In the genomic region with DNA sequence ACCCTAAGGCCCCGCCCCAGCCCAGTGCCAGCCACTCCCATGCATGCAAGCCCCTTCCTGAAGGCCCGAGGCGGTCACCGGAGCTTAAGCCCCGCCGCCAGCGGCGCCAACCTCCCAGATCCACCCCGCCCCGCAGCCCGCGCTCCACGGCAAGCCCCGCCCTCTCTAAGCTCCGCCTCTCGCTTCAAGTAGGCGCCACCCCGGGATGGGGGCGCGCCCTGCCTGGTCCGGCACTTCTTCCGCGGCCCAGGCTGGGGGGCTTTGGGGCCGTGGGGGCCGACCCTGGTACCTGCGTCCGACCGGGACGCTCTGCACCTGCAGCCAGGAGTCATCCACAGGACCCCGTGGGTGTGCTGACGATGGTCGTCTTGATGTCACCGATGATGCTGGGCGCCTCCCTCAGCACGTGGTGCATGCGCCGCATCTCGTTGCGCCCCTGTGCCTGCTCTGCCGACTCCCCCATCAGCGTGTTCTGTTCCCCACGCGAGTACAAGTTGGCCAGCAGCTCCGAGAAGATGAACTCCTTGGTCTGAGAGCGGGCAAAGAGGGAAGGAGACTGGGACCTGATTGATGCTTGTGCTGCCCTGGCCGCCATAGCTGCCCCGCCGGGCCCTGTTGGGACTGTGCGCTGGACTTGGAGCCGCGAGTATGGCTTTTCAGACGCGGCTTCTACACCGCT, we compare ENCODE assay signal across 9 cellular contexts. TPM values are rescaled to one million over a fixed set of nuclear protein-coding genes. Genes with fewer than 3 reads are reported as not detected.
DNase-seq lines count a peak whose midpoint lies in the region; ATAC-seq, FAIRE-seq and TF ChIP-seq lines count a peak whose summit lies in the region.
"Had no signal": no experiment of that assay in that cellular context is flagged by ENCODE, and none has a peak within 500 bp of the region (broad histone marks: within the 10 kb centered on the region; RNA-seq: fewer than 3 reads in every experiment).

No MANE protein-coding gene starts in this region.

- CTCF ChIA-PET in A549 (lab: Yijun Ruan, JAX) (interaction anchor here (1.1 to 22.9 kb wide), 6 partner anchors 11 to 66 kb away, joined by 3 to 350 read pairs (median 6); a partner anchor contains a TSS), mammary epithelial cell (lab: Charles Lee; ENCODE audit: low non-redundant PET) (no interaction called here)

- WGBS in A549 (ENCODE audit: missing lambda C conversion rate): 14% methylated on average over 39 of the region's 54 CpGs
- 13% methylated on average over 26 of the region's 54 CpGs for WGBS in mammary epithelial cell (ENCODE audit: low coverage, missing lambda C conversion rate)
- 7 to 10% (median 9%) methylated on average over 42 to 54 of the region's 54 CpGs for WGBS in small intestine, 3 donors

- H3K4me3 ChIP-seq in A549 (peak overlapping the region; percentile 87), WERI-Rb-1 (ENCODE audit: low read depth, low read length) (peak overlapping the region; percentile 88), mammary epithelial cell (replicated peaks in 1 of 3; ENCODE audit: insufficient read depth in 1 of 3, low read depth in 2 of 3, low read length in 3 of 3) (peak overlapping the region; percentile 71 to 90 (median 74)), small intestine (ENCODE audit: low read depth in 1 of 2, low read length in 2 of 2) (peak overlapping the region in 1 of 2 donors; percentile 72)

- 0 out of 3 replicates have a peak, but pooled peaks cover 3% of the 10 kb centered on the region for H3K4me1 ChIP-seq in A549
- H3K4me1 ChIP-seq in mammary epithelial cell (ENCODE audit: insufficient read depth, low read length): peaks cover 5% of the 10 kb centered on the region
- H3K4me1 ChIP-seq in small intestine (ENCODE audit: control insufficient read depth in 2 of 2, insufficient read depth in 1 of 2, low read depth in 1 of 2, low read length in 1 of 2): peaks cover 0 to 2% of the 10 kb centered on the region in 2 donors

- no peak overlapping the region for H3K9ac ChIP-seq in mammary epithelial cell (ENCODE audit: insufficient read depth, low read length)

- dilution Hi-C loops in mammary epithelial cell (cut with HindIII; ENCODE audit: low sequenced_read_pairs): no loop called here

- in situ Hi-C loops in mammary epithelial cell (cut with MboI; ENCODE audit: low sequenced_read_pairs in 2 of 2): loop anchor here in 1 of 2 donors (10.0 kb wide), 1 partner anchor 56 kb away; no protein-coding TSS in a partner anchor

- peak overlapping the region; percentile 100 for H2AFZ ChIP-seq in mammary epithelial cell (ENCODE audit: low read depth, low read length)

- no TSS peak for BruUV-seq in mammary epithelial cell (replicated peaks; lab: Mats Ljungman, UMichigan)

- no peak for TF ChIP-seq RAD21 in A549 (conservative IDR thresholded peaks at IDR 0.05 in 1 of 2, IDR thresholded peaks at IDR 0.05 in 1 of 2)

- TF ChIP-seq POLR2A in A549 (IDR thresholded peaks at IDR 0.05; ENCODE audit: low read length): peak; percentile 45

- TF ChIP-seq EP300 in A549 (IDR thresholded peaks at IDR 0.05): no peak

- H3K27ac ChIP-seq in A549: peak overlapping the region; percentile 81 to 94
- H3K27ac ChIP-seq in WERI-Rb-1: no peak overlapping the region; the same call in 1 of the 2 replicates
- H3K27ac ChIP-seq in mammary epithelial cell (ENCODE audit: insufficient read depth, low read depth, low read length): no peak overlapping the region
- no peak overlapping the region for H3K27ac ChIP-seq in small intestine (ENCODE audit: low read depth in 1 of 2, low read length in 1 of 2)

- H3K79me2 ChIP-seq in mammary epithelial cell (ENCODE audit: insufficient read depth, low read length): no peaks in the 10 kb centered on the region

- TF ChIP-seq CTCF in A549 (IDR thresholded peaks at IDR 0.05) (no peak), WERI-Rb-1 (IDR thresholded peaks at IDR 0.05; ENCODE audit: low read depth, low read length) (no peak), mammary epithelial cell (conservative IDR thresholded peaks at IDR 0.05 in 1 of 2, IDR thresholded peaks at IDR 0.05 in 1 of 2; ENCODE audit: extremely low read depth in 1 of 2, insufficient read depth in 1 of 2, low read depth in 1 of 2, low read length in 2 of 2) (no peak)

- H3K36me3 ChIP-seq in WERI-Rb-1 (no peaks in the 10 kb centered on the region), mammary epithelial cell (ENCODE audit: insufficient read depth, low read length) (no peaks in the 10 kb centered on the region), small intestine (ENCODE audit: control insufficient read depth in 2 of 2, insufficient read depth in 2 of 2, low read length in 2 of 2) (no peaks in the 10 kb centered on the region)

- POLR2A ChIA-PET in A549 (lab: Yijun Ruan, JAX): interaction anchor here (0.5 to 1.6 kb wide), 12 partner anchors 10 to 371 kb away, joined by 3 to 9 read pairs (median 3); a partner anchor contains a TSS

- H3K9me3 ChIP-seq in A549: no peaks in the 10 kb centered on the region
- H3K9me3 ChIP-seq in WERI-Rb-1 (ENCODE audit: severe bottlenecking): peaks cover 3% of the 10 kb centered on the region
- H3K9me3 ChIP-seq in mammary epithelial cell (replicated peaks; ENCODE audit: insufficient read depth, low read length): no peaks in the 10 kb centered on the region
- no peaks in the 10 kb centered on the region for H3K9me3 ChIP-seq in small intestine (ENCODE audit: control insufficient read depth, low read depth)

- no peaks in the 10 kb centered on the region for H4K20me1 ChIP-seq in mammary epithelial cell (ENCODE audit: insufficient read depth, low read length)

- peak; percentile 92 to 98 for ATAC-seq in A549
- peak; percentile 85 for ATAC-seq in GM18870 (IDR thresholded peaks at IDR 0.05; ENCODE audit: unreplicated experiment)
- ATAC-seq in HG03103 (IDR thresholded peaks at IDR 0.05; ENCODE audit: low read depth, unreplicated experiment): peak; percentile 92

- peak overlapping the region; percentile 100 for H3K4me2 ChIP-seq in A549
- H3K4me2 ChIP-seq in mammary epithelial cell (ENCODE audit: insufficient read depth, low read depth, low read length): peak overlapping the region; percentile 100

- H3K27me3 ChIP-seq in WERI-Rb-1 (ENCODE audit: insufficient read depth, low read depth, severe bottlenecking) (no peaks in the 10 kb centered on the region), mammary epithelial cell (ENCODE audit: insufficient read depth, low read length) (no peaks in the 10 kb centered on the region), small intestine (ENCODE audit: control insufficient read depth in 2 of 2, insufficient read depth in 2 of 2, low read length in 2 of 2) (no peaks in the 10 kb centered on the region)

- intact Hi-C loops in mammary epithelial cell (cut with micrococcal nuclease): no loop called here

- peak; percentile 96 to 97 for DNase-seq in A549 (ENCODE audit: low read depth in 1 of 2, low spot score in 1 of 2)
- peak; percentile 84 for DNase-seq in NCI-H2171 treated with DMSO at 0.1 percent for 48 hours (lab: John Stamatoyannopoulos, UW)
- DNase-seq in WERI-Rb-1: peak; percentile 96
- peak; percentile 87 for DNase-seq in mammary epithelial cell
- peak; percentile 100 for DNase-seq in iPS-NIHi7 (ENCODE audit: extremely low spot score)
- peak; percentile 90 for DNase-seq in small intestine

- FAIRE-seq in A549 (lab: Jason Lieb, UNC) (no peak), small intestine (lab: Jason Lieb, UNC) (no peak)
- FAIRE-seq: G401.6 had no signal

TF ChIP-seq in A549, 52 proteins besides CTCF, POLR2A, EP300 and RAD21 (continues in another document):
- TF ChIP-seq JUN (IDR thresholded peaks at IDR 0.05) (peak in 1 of 2 experiments; percentile 30; a peak in 1 of 5 replicates), HDAC2 (IDR thresholded peaks at IDR 0.05) (0 out of 2 replicates have a peak, but pooled peaks have one; percentile 40), RARB (CRISPR knock-in tag; IDR thresholded peaks at IDR 0.05) (peak; percentile 47; the same call in 1 of the 2 replicates), KDM5A (IDR thresholded peaks at IDR 0.05) (no peak), EHMT2 (IDR thresholded peaks at IDR 0.05; ENCODE audit: low read depth) (no peak; the same call in 1 of the 2 replicates), PHF8 (IDR thresholded peaks at IDR 0.05; ENCODE audit: borderline replicate concordance, low read depth) (peak; percentile 48; the same call in 1 of the 2 replicates), MAFK (IDR thresholded peaks at IDR 0.05; ENCODE audit: partially characterized antibody) (no peak), HOXB13 (CRISPR knock-in tag; IDR thresholded peaks at IDR 0.05; ENCODE audit: low read depth) (peak; percentile 80; the same call in 1 of the 2 replicates)
- TF ChIP-seq, protein P1, sequence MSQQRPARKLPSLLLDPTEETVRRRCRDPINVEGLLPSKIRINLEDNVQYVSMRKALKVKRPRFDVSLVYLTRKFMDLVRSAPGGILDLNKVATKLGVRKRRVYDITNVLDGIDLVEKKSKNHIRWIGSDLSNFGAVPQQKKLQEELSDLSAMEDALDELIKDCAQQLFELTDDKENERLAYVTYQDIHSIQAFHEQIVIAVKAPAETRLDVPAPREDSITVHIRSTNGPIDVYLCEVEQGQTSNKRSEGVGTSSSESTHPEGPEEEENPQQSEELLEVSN (IDR thresholded peaks at IDR 0.05; ENCODE audit: borderline replicate concordance, low read depth): peak; percentile 97
- TF ChIP-seq, protein P2, sequence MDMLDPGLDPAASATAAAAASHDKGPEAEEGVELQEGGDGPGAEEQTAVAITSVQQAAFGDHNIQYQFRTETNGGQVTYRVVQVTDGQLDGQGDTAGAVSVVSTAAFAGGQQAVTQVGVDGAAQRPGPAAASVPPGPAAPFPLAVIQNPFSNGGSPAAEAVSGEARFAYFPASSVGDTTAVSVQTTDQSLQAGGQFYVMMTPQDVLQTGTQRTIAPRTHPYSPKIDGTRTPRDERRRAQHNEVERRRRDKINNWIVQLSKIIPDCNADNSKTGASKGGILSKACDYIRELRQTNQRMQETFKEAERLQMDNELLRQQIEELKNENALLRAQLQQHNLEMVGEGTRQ (IDR thresholded peaks at IDR 0.05): peak; percentile 90
- TF ChIP-seq, protein P3, sequence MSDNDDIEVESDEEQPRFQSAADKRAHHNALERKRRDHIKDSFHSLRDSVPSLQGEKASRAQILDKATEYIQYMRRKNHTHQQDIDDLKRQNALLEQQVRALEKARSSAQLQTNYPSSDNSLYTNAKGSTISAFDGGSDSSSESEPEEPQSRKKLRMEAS (IDR thresholded peaks at IDR 0.05): peak; percentile 99

RNA-seq across cellular contexts. Expression of a gene that starts 26.1 kb away (rescaled TPM):
- polyA plus RNA-seq in A549 (2011; rRNA removed) (0.01 TPM in 2 replicates), A549 (2017; fragmentation: RNase III; extraction: RNeasy Plus Mini Kit Qiagen cat#74134 plus additional on column Dnase treatment) (0.01 to 0.06 TPM (median 0.04 TPM) in 3 replicates), mammary epithelial cell (5.9 TPM), small intestine (1 to 10 TPM in 1 of 3 donors, under 1 TPM in 2; 0.22 to 7.2 (median 0.54) TPM)
- 0.01 and 0.03 TPM in 2 replicates for polyA plus RNA-seq in A549 (2012; cell fraction: cytosol; rRNA removed)
- polyA plus RNA-seq in A549 (2012; cell fraction: nucleus; rRNA removed): 0.05 and 0.12 TPM in 2 replicates
- not detected in 2 replicates for polyA minus RNA-seq in A549 (2011; rRNA and poly(A)+ RNA removed)
- total RNA-seq in mammary epithelial cell: 10 to 100 TPM in 1 of 2 donors, 1 to 10 TPM in 1; 3.6 to 28.5 TPM
- polyA minus RNA-seq in mammary epithelial cell: 15.3 TPM

Comparison
In these comparisons a context has a peak if more than half of its experiments do, and no peak if none do; other contexts are left out.
1. H3K27ac ChIP-seq: peak in A549 (2 of 2); none in WERI-Rb-1 (single experiment), mammary epithelial cell (single experiment) and small intestine (0 of 2).
2. Peak in every context shown above with its lines, with median percentiles within 50 percentile points of each other: ATAC-seq and DNase-seq.